ENCODE assay signal across 1 cellular context in the genomic region with DNA sequence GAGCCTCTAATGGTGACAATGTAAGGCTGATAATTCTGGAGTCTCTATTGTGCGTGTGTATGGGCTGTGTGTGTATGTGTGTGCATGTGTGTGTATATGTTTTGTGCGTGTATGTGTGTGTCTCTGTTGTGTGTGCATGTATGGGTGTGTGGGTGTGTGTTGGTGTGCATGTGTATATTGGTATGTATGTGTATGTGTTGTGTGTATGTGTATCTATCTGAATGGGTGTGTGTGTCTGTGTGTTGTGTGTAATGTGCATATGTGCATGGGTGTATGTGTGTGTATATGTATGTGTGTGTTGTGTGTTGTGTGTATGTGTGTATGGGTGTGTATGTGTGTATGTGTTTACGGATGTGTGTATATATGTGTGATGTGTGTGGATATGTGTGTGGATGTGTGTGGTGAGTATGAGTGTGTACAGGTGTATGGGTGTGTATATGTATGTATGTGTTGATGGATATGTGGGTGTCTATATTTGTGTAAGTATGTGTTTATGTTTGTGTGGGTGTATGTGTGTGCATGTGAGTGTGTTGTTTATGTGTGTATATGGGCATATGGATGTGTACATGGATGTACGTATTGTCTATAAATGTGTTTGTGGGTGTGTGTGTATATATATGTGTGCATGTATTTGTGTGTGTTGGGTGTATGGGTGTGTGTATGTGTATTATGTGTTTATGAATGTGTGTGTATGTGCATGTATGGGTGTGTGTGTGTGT.
TF ChIP-seq lines count a peak whose summit lies in the region.

No MANE protein-coding gene starts in this region.

TF ChIP-seq in HEK293, 187 proteins besides CTCF, POLR2A, EP300 and RAD21 (continued from another document and continues in another):
- TF ChIP-seq, protein P1, sequence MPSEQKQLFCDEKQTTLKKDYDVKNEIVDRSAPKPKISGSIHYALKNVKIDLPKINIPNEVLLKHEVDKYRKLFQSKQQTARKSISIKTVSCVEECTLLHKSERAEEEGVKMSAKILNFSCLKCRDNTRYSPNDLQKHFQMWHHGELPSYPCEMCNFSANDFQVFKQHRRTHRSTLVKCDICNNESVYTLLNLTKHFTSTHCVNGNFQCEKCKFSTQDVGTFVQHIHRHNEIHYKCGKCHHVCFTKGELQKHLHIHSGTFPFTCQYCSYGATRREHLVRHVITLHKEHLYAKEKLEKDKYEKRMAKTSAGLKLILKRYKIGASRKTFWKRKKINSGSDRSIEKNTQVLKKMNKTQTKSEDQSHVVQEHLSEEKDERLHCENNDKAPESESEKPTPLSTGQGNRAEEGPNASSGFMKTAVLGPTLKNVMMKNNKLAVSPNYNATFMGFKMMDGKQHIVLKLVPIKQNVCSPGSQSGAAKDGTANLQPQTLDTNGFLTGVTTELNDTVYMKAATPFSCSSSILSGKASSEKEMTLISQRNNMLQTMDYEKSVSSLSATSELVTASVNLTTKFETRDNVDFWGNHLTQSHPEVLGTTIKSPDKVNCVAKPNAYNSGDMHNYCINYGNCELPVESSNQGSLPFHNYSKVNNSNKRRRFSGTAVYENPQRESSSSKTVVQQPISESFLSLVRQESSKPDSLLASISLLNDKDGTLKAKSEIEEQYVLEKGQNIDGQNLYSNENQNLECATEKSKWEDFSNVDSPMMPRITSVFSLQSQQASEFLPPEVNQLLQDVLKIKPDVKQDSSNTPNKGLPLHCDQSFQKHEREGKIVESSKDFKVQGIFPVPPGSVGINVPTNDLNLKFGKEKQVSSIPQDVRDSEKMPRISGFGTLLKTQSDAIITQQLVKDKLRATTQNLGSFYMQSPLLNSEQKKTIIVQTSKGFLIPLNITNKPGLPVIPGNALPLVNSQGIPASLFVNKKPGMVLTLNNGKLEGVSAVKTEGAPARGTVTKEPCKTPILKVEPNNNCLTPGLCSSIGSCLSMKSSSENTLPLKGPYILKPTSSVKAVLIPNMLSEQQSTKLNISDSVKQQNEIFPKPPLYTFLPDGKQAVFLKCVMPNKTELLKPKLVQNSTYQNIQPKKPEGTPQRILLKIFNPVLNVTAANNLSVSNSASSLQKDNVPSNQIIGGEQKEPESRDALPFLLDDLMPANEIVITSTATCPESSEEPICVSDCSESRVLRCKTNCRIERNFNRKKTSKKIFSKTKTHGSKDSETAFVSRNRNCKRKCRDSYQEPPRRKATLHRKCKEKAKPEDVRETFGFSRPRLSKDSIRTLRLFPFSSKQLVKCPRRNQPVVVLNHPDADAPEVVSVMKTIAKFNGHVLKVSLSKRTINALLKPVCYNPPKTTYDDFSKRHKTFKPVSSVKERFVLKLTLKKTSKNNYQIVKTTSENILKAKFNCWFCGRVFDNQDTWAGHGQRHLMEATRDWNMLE (tag by site-specific recombination; conservative IDR thresholded peaks at IDR 0.05; ENCODE audit: low read depth) = no peak
- TF ChIP-seq, protein P2, sequence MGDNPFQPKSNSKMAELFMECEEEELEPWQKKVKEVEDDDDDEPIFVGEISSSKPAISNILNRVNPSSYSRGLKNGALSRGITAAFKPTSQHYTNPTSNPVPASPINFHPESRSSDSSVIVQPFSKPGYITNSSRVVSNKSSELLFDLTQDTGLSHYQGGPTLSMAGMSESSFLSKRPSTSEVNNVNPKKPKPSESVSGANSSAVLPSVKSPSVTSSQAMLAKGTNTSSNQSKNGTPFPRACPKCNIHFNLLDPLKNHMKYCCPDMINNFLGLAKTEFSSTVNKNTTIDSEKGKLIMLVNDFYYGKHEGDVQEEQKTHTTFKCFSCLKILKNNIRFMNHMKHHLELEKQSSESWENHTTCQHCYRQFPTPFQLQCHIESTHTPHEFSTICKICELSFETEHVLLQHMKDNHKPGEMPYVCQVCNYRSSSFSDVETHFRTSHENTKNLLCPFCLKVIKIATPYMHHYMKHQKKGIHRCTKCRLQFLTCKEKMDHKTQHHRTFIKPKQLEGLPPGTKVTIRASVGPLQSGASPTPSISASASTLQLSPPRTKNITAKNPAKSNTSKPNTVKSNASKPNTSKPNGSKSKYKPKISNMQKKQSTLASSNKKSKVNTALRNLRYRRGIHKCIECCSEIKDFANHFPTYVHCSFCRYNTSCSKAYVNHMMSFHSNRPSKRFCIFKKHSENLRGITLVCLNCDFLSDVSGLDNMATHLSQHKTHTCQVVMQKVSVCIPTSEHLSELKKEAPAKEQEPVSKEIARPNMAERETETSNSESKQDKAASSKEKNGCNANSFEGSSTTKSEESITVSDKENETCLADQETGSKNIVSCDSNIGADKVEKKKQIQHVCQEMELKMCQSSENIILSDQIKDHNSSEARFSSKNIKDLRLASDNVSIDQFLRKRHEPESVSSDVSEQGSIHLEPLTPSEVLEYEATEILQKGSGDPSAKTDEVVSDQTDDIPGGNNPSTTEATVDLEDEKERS (tag by site-specific recombination; IDR thresholded peaks at IDR 0.05) = no peak
- no peak for TF ChIP-seq ZNF514 (tag by site-specific recombination; IDR thresholded peaks at IDR 0.05)
- TF ChIP-seq, protein P3, sequence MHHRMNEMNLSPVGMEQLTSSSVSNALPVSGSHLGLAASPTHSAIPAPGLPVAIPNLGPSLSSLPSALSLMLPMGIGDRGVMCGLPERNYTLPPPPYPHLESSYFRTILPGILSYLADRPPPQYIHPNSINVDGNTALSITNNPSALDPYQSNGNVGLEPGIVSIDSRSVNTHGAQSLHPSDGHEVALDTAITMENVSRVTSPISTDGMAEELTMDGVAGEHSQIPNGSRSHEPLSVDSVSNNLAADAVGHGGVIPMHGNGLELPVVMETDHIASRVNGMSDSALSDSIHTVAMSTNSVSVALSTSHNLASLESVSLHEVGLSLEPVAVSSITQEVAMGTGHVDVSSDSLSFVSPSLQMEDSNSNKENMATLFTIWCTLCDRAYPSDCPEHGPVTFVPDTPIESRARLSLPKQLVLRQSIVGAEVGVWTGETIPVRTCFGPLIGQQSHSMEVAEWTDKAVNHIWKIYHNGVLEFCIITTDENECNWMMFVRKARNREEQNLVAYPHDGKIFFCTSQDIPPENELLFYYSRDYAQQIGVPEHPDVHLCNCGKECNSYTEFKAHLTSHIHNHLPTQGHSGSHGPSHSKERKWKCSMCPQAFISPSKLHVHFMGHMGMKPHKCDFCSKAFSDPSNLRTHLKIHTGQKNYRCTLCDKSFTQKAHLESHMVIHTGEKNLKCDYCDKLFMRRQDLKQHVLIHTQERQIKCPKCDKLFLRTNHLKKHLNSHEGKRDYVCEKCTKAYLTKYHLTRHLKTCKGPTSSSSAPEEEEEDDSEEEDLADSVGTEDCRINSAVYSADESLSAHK (tag by site-specific recombination; IDR thresholded peaks at IDR 0.05) = no peak
- TF ChIP-seq, protein P4, sequence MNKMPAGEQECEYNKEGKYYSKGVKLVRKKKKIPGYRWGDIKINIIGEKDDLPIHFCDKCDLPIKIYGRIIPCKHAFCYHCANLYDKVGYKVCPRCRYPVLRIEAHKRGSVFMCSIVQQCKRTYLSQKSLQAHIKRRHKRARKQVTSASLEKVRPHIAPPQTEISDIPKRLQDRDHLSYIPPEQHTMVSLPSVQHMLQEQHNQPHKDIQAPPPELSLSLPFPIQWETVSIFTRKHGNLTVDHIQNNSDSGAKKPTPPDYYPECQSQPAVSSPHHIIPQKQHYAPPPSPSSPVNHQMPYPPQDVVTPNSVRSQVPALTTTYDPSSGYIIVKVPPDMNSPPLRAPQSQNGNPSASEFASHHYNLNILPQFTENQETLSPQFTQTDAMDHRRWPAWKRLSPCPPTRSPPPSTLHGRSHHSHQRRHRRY (tag by site-specific recombination; IDR thresholded peaks at IDR 0.05) = no peak
- TF ChIP-seq, protein P5, sequence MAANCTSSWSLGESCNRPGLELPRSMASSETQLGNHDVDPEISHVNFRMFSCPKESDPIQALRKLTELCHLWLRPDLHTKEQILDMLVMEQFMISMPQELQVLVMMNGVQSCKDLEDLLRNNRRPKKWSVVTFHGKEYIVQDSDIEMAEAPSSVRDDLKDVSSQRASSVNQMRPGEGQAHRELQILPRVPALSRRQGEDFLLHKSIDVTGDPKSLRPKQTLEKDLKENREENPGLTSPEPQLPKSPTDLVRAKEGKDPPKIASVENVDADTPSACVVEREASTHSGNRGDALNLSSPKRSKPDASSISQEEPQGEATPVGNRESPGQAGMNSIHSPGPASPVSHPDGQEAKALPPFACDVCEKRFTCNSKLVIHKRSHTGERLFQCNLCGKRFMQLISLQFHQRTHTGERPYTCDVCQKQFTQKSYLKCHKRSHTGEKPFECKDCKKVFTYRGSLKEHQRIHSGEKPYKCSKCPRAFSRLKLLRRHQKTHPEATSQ (tag by site-specific recombination; IDR thresholded peaks at IDR 0.05) = no peak
- no peak for TF ChIP-seq GLIS2 (tag by site-specific recombination; IDR thresholded peaks at IDR 0.05)
- TF ChIP-seq, protein P6, sequence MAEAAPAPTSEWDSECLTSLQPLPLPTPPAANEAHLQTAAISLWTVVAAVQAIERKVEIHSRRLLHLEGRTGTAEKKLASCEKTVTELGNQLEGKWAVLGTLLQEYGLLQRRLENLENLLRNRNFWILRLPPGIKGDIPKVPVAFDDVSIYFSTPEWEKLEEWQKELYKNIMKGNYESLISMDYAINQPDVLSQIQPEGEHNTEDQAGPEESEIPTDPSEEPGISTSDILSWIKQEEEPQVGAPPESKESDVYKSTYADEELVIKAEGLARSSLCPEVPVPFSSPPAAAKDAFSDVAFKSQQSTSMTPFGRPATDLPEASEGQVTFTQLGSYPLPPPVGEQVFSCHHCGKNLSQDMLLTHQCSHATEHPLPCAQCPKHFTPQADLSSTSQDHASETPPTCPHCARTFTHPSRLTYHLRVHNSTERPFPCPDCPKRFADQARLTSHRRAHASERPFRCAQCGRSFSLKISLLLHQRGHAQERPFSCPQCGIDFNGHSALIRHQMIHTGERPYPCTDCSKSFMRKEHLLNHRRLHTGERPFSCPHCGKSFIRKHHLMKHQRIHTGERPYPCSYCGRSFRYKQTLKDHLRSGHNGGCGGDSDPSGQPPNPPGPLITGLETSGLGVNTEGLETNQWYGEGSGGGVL (tag by site-specific recombination; IDR thresholded peaks at IDR 0.05) = no peak
- no peak for TF ChIP-seq KLF16 (tag by site-specific recombination; IDR thresholded peaks at IDR 0.05)
- TF ChIP-seq ZNF830 (tag by site-specific recombination; IDR thresholded peaks at IDR 0.05; ENCODE audit: low read depth) = no peak
- no peak for TF ChIP-seq ZNF561 (tag by site-specific recombination; IDR thresholded peaks at IDR 0.05; ENCODE audit: borderline replicate concordance)
- TF ChIP-seq WT1 (tag by site-specific recombination; IDR thresholded peaks at IDR 0.05) = no peak
- TF ChIP-seq GLI2 (tag by site-specific recombination; IDR thresholded peaks at IDR 0.05; ENCODE audit: borderline replicate concordance, low read depth) = no peak
- TF ChIP-seq ZNF311 (tag by site-specific recombination; IDR thresholded peaks at IDR 0.05; ENCODE audit: borderline replicate concordance) = no peak; the same call in 1 of the 2 replicates
- TF ChIP-seq ZNF548 (tag by site-specific recombination; IDR thresholded peaks at IDR 0.05) = no peak
- TF ChIP-seq ZNF510 (tag by site-specific recombination; IDR thresholded peaks at IDR 0.05; ENCODE audit: insufficient replicate concordance) = no peak
- no peak for TF ChIP-seq ZNF768 (tag by site-specific recombination; IDR thresholded peaks at IDR 0.05)
- TF ChIP-seq, protein P7, sequence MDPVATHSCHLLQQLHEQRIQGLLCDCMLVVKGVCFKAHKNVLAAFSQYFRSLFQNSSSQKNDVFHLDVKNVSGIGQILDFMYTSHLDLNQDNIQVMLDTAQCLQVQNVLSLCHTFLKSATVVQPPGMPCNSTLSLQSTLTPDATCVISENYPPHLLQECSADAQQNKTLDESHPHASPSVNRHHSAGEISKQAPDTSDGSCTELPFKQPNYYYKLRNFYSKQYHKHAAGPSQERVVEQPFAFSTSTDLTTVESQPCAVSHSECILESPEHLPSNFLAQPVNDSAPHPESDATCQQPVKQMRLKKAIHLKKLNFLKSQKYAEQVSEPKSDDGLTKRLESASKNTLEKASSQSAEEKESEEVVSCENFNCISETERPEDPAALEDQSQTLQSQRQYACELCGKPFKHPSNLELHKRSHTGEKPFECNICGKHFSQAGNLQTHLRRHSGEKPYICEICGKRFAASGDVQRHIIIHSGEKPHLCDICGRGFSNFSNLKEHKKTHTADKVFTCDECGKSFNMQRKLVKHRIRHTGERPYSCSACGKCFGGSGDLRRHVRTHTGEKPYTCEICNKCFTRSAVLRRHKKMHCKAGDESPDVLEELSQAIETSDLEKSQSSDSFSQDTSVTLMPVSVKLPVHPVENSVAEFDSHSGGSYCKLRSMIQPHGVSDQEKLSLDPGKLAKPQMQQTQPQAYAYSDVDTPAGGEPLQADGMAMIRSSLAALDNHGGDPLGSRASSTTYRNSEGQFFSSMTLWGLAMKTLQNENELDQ (tag by site-specific recombination; IDR thresholded peaks at IDR 0.05; ENCODE audit: low read depth) = no peak
- TF ChIP-seq, protein P8, sequence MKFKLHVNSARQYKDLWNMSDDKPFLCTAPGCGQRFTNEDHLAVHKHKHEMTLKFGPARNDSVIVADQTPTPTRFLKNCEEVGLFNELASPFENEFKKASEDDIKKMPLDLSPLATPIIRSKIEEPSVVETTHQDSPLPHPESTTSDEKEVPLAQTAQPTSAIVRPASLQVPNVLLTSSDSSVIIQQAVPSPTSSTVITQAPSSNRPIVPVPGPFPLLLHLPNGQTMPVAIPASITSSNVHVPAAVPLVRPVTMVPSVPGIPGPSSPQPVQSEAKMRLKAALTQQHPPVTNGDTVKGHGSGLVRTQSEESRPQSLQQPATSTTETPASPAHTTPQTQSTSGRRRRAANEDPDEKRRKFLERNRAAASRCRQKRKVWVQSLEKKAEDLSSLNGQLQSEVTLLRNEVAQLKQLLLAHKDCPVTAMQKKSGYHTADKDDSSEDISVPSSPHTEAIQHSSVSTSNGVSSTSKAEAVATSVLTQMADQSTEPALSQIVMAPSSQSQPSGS (tag by site-specific recombination; IDR thresholded peaks at IDR 0.05; ENCODE audit: low read depth) = no peak
- TF ChIP-seq ZNF16 (tag by site-specific recombination; IDR thresholded peaks at IDR 0.05; ENCODE audit: low read depth) = no peak; the same call in 1 of the 2 replicates
- no peak for TF ChIP-seq ZNF324 (tag by site-specific recombination; IDR thresholded peaks at IDR 0.05)
- no peak for TF ChIP-seq HOXA7 (CRISPR knock-in tag; IDR thresholded peaks at IDR 0.05; ENCODE audit: borderline replicate concordance)
- TF ChIP-seq KLF9 (tag by site-specific recombination; IDR thresholded peaks at IDR 0.05; ENCODE audit: low read depth) = no peak
- TF ChIP-seq ZNF221 (tag by site-specific recombination; IDR thresholded peaks at IDR 0.05; ENCODE audit: borderline replicate concordance) = no peak
- TF ChIP-seq, protein P9, sequence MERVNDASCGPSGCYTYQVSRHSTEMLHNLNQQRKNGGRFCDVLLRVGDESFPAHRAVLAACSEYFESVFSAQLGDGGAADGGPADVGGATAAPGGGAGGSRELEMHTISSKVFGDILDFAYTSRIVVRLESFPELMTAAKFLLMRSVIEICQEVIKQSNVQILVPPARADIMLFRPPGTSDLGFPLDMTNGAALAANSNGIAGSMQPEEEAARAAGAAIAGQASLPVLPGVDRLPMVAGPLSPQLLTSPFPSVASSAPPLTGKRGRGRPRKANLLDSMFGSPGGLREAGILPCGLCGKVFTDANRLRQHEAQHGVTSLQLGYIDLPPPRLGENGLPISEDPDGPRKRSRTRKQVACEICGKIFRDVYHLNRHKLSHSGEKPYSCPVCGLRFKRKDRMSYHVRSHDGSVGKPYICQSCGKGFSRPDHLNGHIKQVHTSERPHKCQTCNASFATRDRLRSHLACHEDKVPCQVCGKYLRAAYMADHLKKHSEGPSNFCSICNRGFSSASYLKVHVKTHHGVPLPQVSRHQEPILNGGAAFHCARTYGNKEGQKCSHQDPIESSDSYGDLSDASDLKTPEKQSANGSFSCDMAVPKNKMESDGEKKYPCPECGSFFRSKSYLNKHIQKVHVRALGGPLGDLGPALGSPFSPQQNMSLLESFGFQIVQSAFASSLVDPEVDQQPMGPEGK (tag by site-specific recombination; IDR thresholded peaks at IDR 0.05) = no peak
- no peak for TF ChIP-seq ZNF843 (tag by site-specific recombination; IDR thresholded peaks at IDR 0.05)
- TF ChIP-seq RBAK (tag by site-specific recombination; IDR thresholded peaks at IDR 0.05) = no peak
- TF ChIP-seq ZXDB (tag by site-specific recombination; IDR thresholded peaks at IDR 0.05) = no peak
- TF ChIP-seq ZNF76 (tag by site-specific recombination; IDR thresholded peaks at IDR 0.05; ENCODE audit: borderline replicate concordance, low read depth) = no peak
- TF ChIP-seq ZBTB7A (tag by site-specific recombination; IDR thresholded peaks at IDR 0.05; ENCODE audit: low read depth) = no peak
- no peak for TF ChIP-seq ZNF747 (tag by site-specific recombination; IDR thresholded peaks at IDR 0.05)
